20 cellular contexts compared by ENCODE assay signal in the genomic region with DNA sequence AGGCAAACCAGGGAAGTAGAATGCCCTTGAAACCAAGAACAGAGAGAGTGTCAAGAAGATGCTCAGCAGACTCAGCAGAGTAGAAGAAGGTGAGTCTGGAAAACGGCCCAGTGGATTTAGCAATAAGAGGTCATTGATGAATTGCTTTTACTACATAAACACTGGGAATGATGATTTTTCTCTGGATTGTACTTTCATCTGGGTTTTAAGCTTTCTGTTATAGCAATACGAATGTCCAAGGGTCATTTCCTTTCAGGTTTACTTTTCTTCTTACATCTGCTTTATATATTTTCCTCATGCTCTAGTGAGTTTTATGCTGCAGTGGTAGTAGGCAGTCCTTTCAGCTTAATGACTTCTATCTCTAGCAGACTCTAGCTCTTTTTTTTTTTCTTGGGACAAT.
"Had no signal": no experiment of that assay in that cellular context is flagged by ENCODE, and none has a peak within 500 bp of the region (broad histone marks: within the 10 kb centered on the region; RNA-seq: fewer than 3 reads in every experiment).

No MANE protein-coding gene starts in this region.

- H3K36me3 Mint-ChIP-seq: immature natural killer cell; naive thymus-derived CD4-positive, alpha-beta T cell; stimulated activated naive B cell treated with anti-CD40 and anti-IgM and Interleukin-4, amounts not matched to agents 10 μg/mL and 1 μg/mL and 100 μg/mL, for 72 hours had no signal

- H3K27ac ChIP-seq: epithelial cell of prostate, esophagus muscularis mucosa, gastroesophageal sphincter, spleen, testis, tibial nerve, upper lobe of right lung, vagina had no signal

- H3K4me1 ChIP-seq: esophagus muscularis mucosa, gastroesophageal sphincter, spleen, testis, tibial nerve, upper lobe of right lung, vagina had no signal

- H3K9me3 ChIP-seq: esophagus muscularis mucosa, gastroesophageal sphincter, spleen, testis, tibial nerve, upper lobe of right lung, vagina had no signal

- DNase-seq: effector memory CD8-positive, alpha-beta T cell; foreskin fibroblast; immature natural killer cell; naive thymus-derived CD4-positive, alpha-beta T cell; posterior cingulate gyrus; spleen; stimulated activated CD4-positive, alpha-beta T cell treated with anti-CD3 and anti-CD28 coated beads, Interleukin-15, amount 100 ng/mL, for 24 hours; stimulated activated CD4-positive, alpha-beta T cell treated with anti-CD3 and anti-CD28 coated beads, Interleukin-1b, Interleukin-23, amount 100 ng/mL, for 48 hours; stimulated activated CD4-positive, alpha-beta T cell treated with anti-CD3 and anti-CD28 coated beads, Interleukin-4, amount 100 ng/mL, for 4 hours; stimulated activated naive B cell treated with anti-CD40 and anti-IgM and Interleukin-4, amounts not matched to agents 10 μg/mL and 1 μg/mL and 100 μg/mL, for 72 hours; stimulated activated naive CD8-positive, alpha-beta T cell treated with anti-CD3 and anti-CD28 coated beads, Interleukin-15, amount 100 ng/mL, for 72 hours; testis; upper lobe of right lung had no signal

- ATAC-seq: effector memory CD8-positive, alpha-beta T cell; gastroesophageal sphincter; naive thymus-derived CD4-positive, alpha-beta T cell; sciatic nerve; stimulated activated naive B cell treated with anti-CD40 and anti-IgM and Interleukin-4, amounts not matched to agents 10 μg/mL and 1 μg/mL and 100 μg/mL, for 72 hours; stimulated activated naive CD8-positive, alpha-beta T cell treated with anti-CD3 and anti-CD28 coated beads, Interleukin-15, amount 100 ng/mL, for 72 hours; upper lobe of right lung had no signal

- H3K27ac Mint-ChIP-seq: dendritic cell treated with granulocyte-macrophage colony-stimulating factor and Interleukin-4, amounts not matched to agents 40 ng/mL and 50 ng/mL, for 4 days; effector memory CD8-positive, alpha-beta T cell; immature natural killer cell; naive thymus-derived CD4-positive, alpha-beta T cell; stimulated activated naive B cell treated with anti-CD40 and anti-IgM and Interleukin-4, amounts not matched to agents 10 μg/mL and 1 μg/mL and 100 μg/mL, for 72 hours; stimulated activated naive CD8-positive, alpha-beta T cell treated with anti-CD3 and anti-CD28 coated beads, Interleukin-15, amount 100 ng/mL, for 72 hours had no signal

- H3K4me1 Mint-ChIP-seq: immature natural killer cell; naive thymus-derived CD4-positive, alpha-beta T cell; stimulated activated naive B cell treated with anti-CD40 and anti-IgM and Interleukin-4, amounts not matched to agents 10 μg/mL and 1 μg/mL and 100 μg/mL, for 72 hours; stimulated activated naive CD8-positive, alpha-beta T cell treated with anti-CD3 and anti-CD28 coated beads, Interleukin-15, amount 100 ng/mL, for 72 hours had no signal

- H3K36me3 ChIP-seq: esophagus muscularis mucosa, gastroesophageal sphincter, spleen, tibial nerve, upper lobe of right lung, vagina had no signal

- H3K4me3 Mint-ChIP-seq: dendritic cell treated with granulocyte-macrophage colony-stimulating factor and Interleukin-4, amounts not matched to agents 40 ng/mL and 50 ng/mL, for 4 days; effector memory CD8-positive, alpha-beta T cell; immature natural killer cell; naive thymus-derived CD4-positive, alpha-beta T cell; stimulated activated naive B cell treated with anti-CD40 and anti-IgM and Interleukin-4, amounts not matched to agents 10 μg/mL and 1 μg/mL and 100 μg/mL, for 72 hours; stimulated activated naive CD8-positive, alpha-beta T cell treated with anti-CD3 and anti-CD28 coated beads, Interleukin-15, amount 100 ng/mL, for 72 hours had no signal

- H3K27me3 ChIP-seq: esophagus muscularis mucosa, gastroesophageal sphincter, spleen, testis, tibial nerve, upper lobe of right lung, vagina had no signal

- H3K9me3 Mint-ChIP-seq: dendritic cell treated with granulocyte-macrophage colony-stimulating factor and Interleukin-4, amounts not matched to agents 40 ng/mL and 50 ng/mL, for 4 days; effector memory CD8-positive, alpha-beta T cell; naive thymus-derived CD4-positive, alpha-beta T cell; stimulated activated naive B cell treated with anti-CD40 and anti-IgM and Interleukin-4, amounts not matched to agents 10 μg/mL and 1 μg/mL and 100 μg/mL, for 72 hours; stimulated activated naive CD8-positive, alpha-beta T cell treated with anti-CD3 and anti-CD28 coated beads, Interleukin-15, amount 100 ng/mL, for 72 hours had no signal

- H3K4me3 ChIP-seq: esophagus muscularis mucosa, gastroesophageal sphincter, spleen, testis, tibial nerve, upper lobe of right lung, vagina had no signal
